ENCODE assay signal across 1 cellular context in the genomic region with DNA sequence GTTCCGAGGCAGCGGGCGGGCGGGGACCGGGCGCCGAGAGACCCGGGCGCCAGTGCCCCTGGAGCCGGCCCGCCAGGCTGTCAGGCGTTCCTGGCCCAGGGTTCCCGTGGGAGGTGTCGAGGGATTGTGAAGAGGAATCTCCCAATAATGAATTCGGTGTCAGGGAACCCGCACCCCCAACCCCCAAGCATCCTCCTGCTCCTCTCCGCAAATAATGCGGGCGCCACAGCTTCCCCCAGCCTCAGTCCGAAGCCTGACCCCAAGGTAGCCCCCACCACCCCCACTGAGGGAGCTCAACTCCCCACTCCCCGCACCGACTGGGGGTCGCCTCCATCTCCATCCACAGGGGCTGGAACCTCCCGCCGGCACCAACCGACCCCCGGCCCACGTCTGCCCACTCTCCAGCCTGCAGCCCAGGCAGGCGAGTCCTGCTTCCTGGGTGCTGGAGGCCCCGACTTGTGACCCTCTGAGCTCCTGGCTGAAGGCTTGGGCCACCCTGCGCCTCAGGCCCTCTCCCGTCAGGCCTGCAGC.
TF ChIP-seq lines count a peak whose summit lies in the region.

No MANE protein-coding gene starts in this region.

TF ChIP-seq in HepG2, 621 proteins besides CTCF, POLR2A, EP300 and RAD21:
- TF ChIP-seq MTA1 (CRISPR knock-in tag; IDR thresholded peaks at IDR 0.05; ENCODE audit: borderline replicate concordance) = no peak
- no peak for TF ChIP-seq AKAP8 (CRISPR knock-in tag; IDR thresholded peaks at IDR 0.05)
